ENCODE assay signal across 17 cellular contexts in the genomic region with DNA sequence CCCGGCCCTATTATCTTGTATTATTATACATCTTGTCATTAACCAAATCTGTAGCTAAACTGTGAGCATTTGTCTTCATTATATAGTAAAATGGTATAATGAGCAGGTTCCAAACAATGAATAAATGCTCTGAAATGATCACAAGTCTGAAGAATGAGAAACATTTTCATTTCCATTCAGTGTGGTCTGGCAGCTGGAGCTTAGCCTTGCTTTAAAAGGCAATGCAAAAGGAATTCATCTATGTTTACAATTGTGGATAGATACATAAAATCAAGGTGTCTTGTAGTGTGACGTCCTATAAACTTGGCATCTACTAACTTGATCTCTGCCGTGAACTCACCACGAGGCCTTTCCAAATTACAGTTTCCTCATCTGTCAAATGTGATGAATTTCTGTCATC.
A peak's percentile ranks its signal among the peaks of the same experiment; 100 is the strongest.
DNase-seq lines count a peak whose midpoint lies in the region; ATAC-seq and TF ChIP-seq lines count a peak whose summit lies in the region.
"Had no signal": no experiment of that assay in that cellular context is flagged by ENCODE, and none has a peak within 500 bp of the region (broad histone marks: within the 10 kb centered on the region; RNA-seq: fewer than 3 reads in every experiment).

No MANE protein-coding gene starts in this region.

- no peak for ATAC-seq in activated naive CD4-positive, alpha-beta T cell treated with anti-CD3 and anti-CD28 coated beads, Interleukin-2, amount 50 U/mL, for 72 hours
- ATAC-seq: A549; CD8-positive, alpha-beta T cell had no signal

- H3K4me1 Mint-ChIP-seq in mesothelial cell of epicardium = peaks cover 16% of the 10 kb centered on the region
- H3K4me1 Mint-ChIP-seq: B cell had no signal

- H3K27ac Mint-ChIP-seq in mesothelial cell of epicardium = no peak overlapping the region
- no peak overlapping the region for H3K27ac Mint-ChIP-seq in activated naive CD4-positive, alpha-beta T cell treated with anti-CD3 and anti-CD28 coated beads, Interleukin-2, amount 50 U/mL, for 72 hours
- H3K27ac Mint-ChIP-seq: B cell; CD4-positive, alpha-beta T cell; CD8-positive, alpha-beta T cell had no signal

- peak; percentile 27 for DNase-seq in astrocyte of the cerebellum (ENCODE audit: low read depth)
- DNase-seq in astrocyte of the spinal cord (ENCODE audit: low read depth, low spot score) = peak; percentile 42
- peak; percentile 64 for DNase-seq in renal cortical epithelial cell (ENCODE audit: low read depth)
- DNase-seq in NCI-H2171 treated with DMSO at 0.1 percent for 48 hours (lab: John Stamatoyannopoulos, UW) = no peak
- no peak for DNase-seq in mesothelial cell of epicardium (ENCODE audit: low spot score in 2 of 2, unreplicated experiment in 2 of 2)
- no peak for DNase-seq in activated naive CD4-positive, alpha-beta T cell treated with anti-CD3 and anti-CD28 coated beads, Interleukin-2, amount 50 U/mL, for 72 hours (ENCODE audit: low spot score in 2 of 2)
- DNase-seq: AML-193; Caco-2; Calu3; CD4-positive, alpha-beta T cell; CD8-positive, alpha-beta T cell; DMS79 treated with DMSO at 0.1 percent for 48 hours; GF-D8 had no signal

- H3K27me3 Mint-ChIP-seq in mesothelial cell of epicardium (ENCODE audit: low read depth) = no peaks in the 10 kb centered on the region
- H3K27me3 Mint-ChIP-seq: B cell; CD4-positive, alpha-beta T cell had no signal

- no peaks in the 10 kb centered on the region for H3K9me3 Mint-ChIP-seq in mesothelial cell of epicardium
- peaks cover 5 to 19% of the 10 kb centered on the region in 2 donors for H3K9me3 Mint-ChIP-seq in activated naive CD4-positive, alpha-beta T cell treated with anti-CD3 and anti-CD28 coated beads, Interleukin-2, amount 50 U/mL, for 72 hours
- H3K9me3 Mint-ChIP-seq: CD8-positive, alpha-beta T cell had no signal

- TF ChIP-seq RAD21 in Ishikawa (IDR thresholded peaks at IDR 0.05; ENCODE audit: low read depth) = no peak

- in situ Hi-C loops in astrocyte of the cerebellum (cut with HindIII; ENCODE audit: low sequenced_read_pairs) = no loop called here
- in situ Hi-C loops in astrocyte of the spinal cord (cut with HindIII; ENCODE audit: low sequenced_read_pairs) = no loop called here

- H3K4me3 ChIP-seq in astrocyte of the cerebellum (ENCODE audit: low read depth, low read length) = no peak overlapping the region
- H3K4me3 ChIP-seq in astrocyte of the spinal cord (ENCODE audit: low read depth, low read length) = no peak overlapping the region
- H3K4me3 ChIP-seq: A549; BLaER1 treated with 17β-estradiol and CSF1 and Interleukin-3, amounts not matched to agents 10 nM and 100 nM had no signal

- TF ChIP-seq CTCF in astrocyte of the cerebellum (IDR thresholded peaks at IDR 0.05; ENCODE audit: low read depth, low read length, missing control alignments) (no peak), astrocyte of the spinal cord (IDR thresholded peaks at IDR 0.05; ENCODE audit: low read depth, low read length) (no peak), mesothelial cell of epicardium (IDR thresholded peaks at IDR 0.05; ENCODE audit: unreplicated experiment) (no peak)

- H3K36me3 Mint-ChIP-seq in mesothelial cell of epicardium = no peaks in the 10 kb centered on the region
- H3K36me3 Mint-ChIP-seq in activated naive CD4-positive, alpha-beta T cell treated with anti-CD3 and anti-CD28 coated beads, Interleukin-2, amount 50 U/mL, for 72 hours = no peaks in the 10 kb centered on the region
- H3K36me3 Mint-ChIP-seq: CD8-positive, alpha-beta T cell had no signal

- no peak overlapping the region for H3K4me3 Mint-ChIP-seq in mesothelial cell of epicardium
- H3K4me3 Mint-ChIP-seq: B cell; CD4-positive, alpha-beta T cell; CD8-positive, alpha-beta T cell had no signal

- peak; percentile 77; the same call in 1 of the 2 replicates for TF ChIP-seq EP300 in Ishikawa (IDR thresholded peaks at IDR 0.05; ENCODE audit: borderline replicate concordance)

TF ChIP-seq in Ishikawa, 13 proteins besides CTCF, POLR2A, EP300 and RAD21:
- no peak for TF ChIP-seq CREB1 (IDR thresholded peaks at IDR 0.05; ENCODE audit: low read depth)
- no peak for TF ChIP-seq ZBTB7A (IDR thresholded peaks at IDR 0.05; ENCODE audit: low read depth)
- TF ChIP-seq TEAD4 (IDR thresholded peaks at IDR 0.05) = peak; percentile 84
- TF ChIP-seq NFIC (IDR thresholded peaks at IDR 0.05) = peak; percentile 61; the same call in 1 of the 2 replicates
- TF ChIP-seq USF1 (IDR thresholded peaks at IDR 0.05) = no peak
- TF ChIP-seq CEBPB (IDR thresholded peaks at IDR 0.05) = no peak
- 0 out of 2 replicates have a peak, but pooled peaks have one; percentile 26 for TF ChIP-seq TCF12 (IDR thresholded peaks at IDR 0.05; ENCODE audit: low read depth)
- no peak for TF ChIP-seq YY1 (IDR thresholded peaks at IDR 0.05; ENCODE audit: low read depth)
- no peak for TF ChIP-seq MAX (IDR thresholded peaks at IDR 0.05)
- TF ChIP-seq, protein P1, sequence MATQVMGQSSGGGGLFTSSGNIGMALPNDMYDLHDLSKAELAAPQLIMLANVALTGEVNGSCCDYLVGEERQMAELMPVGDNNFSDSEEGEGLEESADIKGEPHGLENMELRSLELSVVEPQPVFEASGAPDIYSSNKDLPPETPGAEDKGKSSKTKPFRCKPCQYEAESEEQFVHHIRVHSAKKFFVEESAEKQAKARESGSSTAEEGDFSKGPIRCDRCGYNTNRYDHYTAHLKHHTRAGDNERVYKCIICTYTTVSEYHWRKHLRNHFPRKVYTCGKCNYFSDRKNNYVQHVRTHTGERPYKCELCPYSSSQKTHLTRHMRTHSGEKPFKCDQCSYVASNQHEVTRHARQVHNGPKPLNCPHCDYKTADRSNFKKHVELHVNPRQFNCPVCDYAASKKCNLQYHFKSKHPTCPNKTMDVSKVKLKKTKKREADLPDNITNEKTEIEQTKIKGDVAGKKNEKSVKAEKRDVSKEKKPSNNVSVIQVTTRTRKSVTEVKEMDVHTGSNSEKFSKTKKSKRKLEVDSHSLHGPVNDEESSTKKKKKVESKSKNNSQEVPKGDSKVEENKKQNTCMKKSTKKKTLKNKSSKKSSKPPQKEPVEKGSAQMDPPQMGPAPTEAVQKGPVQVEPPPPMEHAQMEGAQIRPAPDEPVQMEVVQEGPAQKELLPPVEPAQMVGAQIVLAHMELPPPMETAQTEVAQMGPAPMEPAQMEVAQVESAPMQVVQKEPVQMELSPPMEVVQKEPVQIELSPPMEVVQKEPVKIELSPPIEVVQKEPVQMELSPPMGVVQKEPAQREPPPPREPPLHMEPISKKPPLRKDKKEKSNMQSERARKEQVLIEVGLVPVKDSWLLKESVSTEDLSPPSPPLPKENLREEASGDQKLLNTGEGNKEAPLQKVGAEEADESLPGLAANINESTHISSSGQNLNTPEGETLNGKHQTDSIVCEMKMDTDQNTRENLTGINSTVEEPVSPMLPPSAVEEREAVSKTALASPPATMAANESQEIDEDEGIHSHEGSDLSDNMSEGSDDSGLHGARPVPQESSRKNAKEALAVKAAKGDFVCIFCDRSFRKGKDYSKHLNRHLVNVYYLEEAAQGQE (IDR thresholded peaks at IDR 0.05; ENCODE audit: low read depth) = no peak
- TF ChIP-seq EGR1 (IDR thresholded peaks at IDR 0.05) = no peak

Comparison
In these comparisons a context has a peak if more than half of its experiments do, and no peak if none do; other contexts are left out.
1. DNase-seq: peak in astrocyte of the cerebellum (single experiment), astrocyte of the spinal cord (single experiment) and renal cortical epithelial cell (single experiment); none in NCI-H2171 treated with DMSO at 0.1 percent for 48 hours (single experiment), mesothelial cell of epicardium (0 of 2) and activated naive CD4-positive, alpha-beta T cell treated with anti-CD3 and anti-CD28 coated beads, Interleukin-2, amount 50 U/mL, for 72 hours (0 of 2).